In genomic region chr14:103546651-103547454, GRCh38 we compare ENCODE assay signal across 1 cellular context.
TF ChIP-seq lines count a peak whose summit lies in the region.

No MANE protein-coding gene starts in this region.

TF ChIP-seq in A549, 52 proteins besides CTCF, POLR2A, EP300 and RAD21 (continued from another document):
- no peak for TF ChIP-seq PBX3 (IDR thresholded peaks at IDR 0.05)
- TF ChIP-seq TFCP2L1 (CRISPR knock-in tag; IDR thresholded peaks at IDR 0.05), result no peak
- TF ChIP-seq BHLHE40 (IDR thresholded peaks at IDR 0.05; ENCODE audit: low read depth, low read length), result no peak
- no peak for TF ChIP-seq E2F6 (IDR thresholded peaks at IDR 0.05; ENCODE audit: borderline replicate concordance, low read depth)
- TF ChIP-seq FOSB (CRISPR knock-in tag; IDR thresholded peaks at IDR 0.05), result no peak
- TF ChIP-seq NPAS2 (CRISPR knock-in tag; IDR thresholded peaks at IDR 0.05; ENCODE audit: borderline replicate concordance), result no peak
- TF ChIP-seq RCOR1 (IDR thresholded peaks at IDR 0.05; ENCODE audit: low read depth, low read length), result no peak
- peak; percentile 89 for TF ChIP-seq SMC3 (IDR thresholded peaks at IDR 0.05)
- TF ChIP-seq ESRRA (IDR thresholded peaks at IDR 0.05; ENCODE audit: borderline replicate concordance, low read length), result peak; percentile 53
- TF ChIP-seq FOXS1 (CRISPR knock-in tag; IDR thresholded peaks at IDR 0.05), result no peak
- no peak for TF ChIP-seq HOXA7 (CRISPR knock-in tag; IDR thresholded peaks at IDR 0.05)
- no peak for TF ChIP-seq CBX8 (IDR thresholded peaks at IDR 0.05)
- TF ChIP-seq JUN (IDR thresholded peaks at IDR 0.05), result no peak
